In the genomic region with DNA sequence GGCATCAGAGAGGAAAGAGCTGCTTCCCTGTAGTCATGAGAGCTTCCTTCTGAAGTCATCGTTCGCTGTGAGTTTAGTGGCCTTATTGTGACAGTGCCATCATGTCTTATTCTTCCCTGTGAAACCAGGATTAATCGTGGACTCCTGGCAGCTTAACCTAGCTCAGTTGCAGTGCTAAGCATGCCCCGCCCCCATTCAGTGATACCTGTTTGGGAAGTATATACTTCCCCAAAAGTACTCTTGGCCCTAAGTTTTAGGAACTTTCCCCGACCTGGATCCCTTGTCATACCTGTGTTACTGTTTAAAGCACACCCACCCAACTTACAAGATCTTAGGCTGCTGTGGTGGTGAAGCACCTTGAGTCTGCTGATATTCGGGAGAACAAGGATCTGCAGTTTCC, we compare ENCODE assay signal across 23 cellular contexts. TPM values are rescaled to one million over a fixed set of nuclear protein-coding genes. Genes with fewer than 3 reads are reported as not detected.
A peak's percentile ranks its signal among the peaks of the same experiment; 100 is the strongest.
DNase-seq lines count a peak whose midpoint lies in the region; ATAC-seq, FAIRE-seq and TF ChIP-seq lines count a peak whose summit lies in the region.
"Had no signal": no experiment of that assay in that cellular context is flagged by ENCODE, and none has a peak within 500 bp of the region (broad histone marks: within the 10 kb centered on the region; RNA-seq: fewer than 3 reads in every experiment).

No MANE protein-coding gene starts in this region.

- intact Hi-C loops in activated CD4-positive, alpha-beta T cell treated with anti-CD3 and anti-CD28 coated beads for 36 hours (cut with DNase I, micrococcal nuclease), result loop anchor here (5.0 to 10.0 kb wide), 5 partner anchors 416 to 1986 kb away; a partner anchor contains a TSS
- intact Hi-C loops in activated T-helper 1 cell treated with anti-CD3 and anti-CD28 coated beads, Interleukin-12 subunit alpha, Interleukin-12 subunit beta, Interleukin-2, Interleukin-4 antibody, amounts not matched to agents 30 ng/mL and 10 ng/mL and 1 ng/mL, durations not matched to agents 14 hours and 24 hours and 36 hours (cut with micrococcal nuclease), result loop anchor here (5.0 kb wide), 3 partner anchors 146 to 821 kb away; a partner anchor contains a TSS

- TF ChIP-seq POLR2A in A549 (IDR thresholded peaks at IDR 0.05; ENCODE audit: low read length), result no peak

- H3K4me3 ChIP-seq in A549 (no peak overlapping the region), neutrophil (ENCODE audit: low read depth in 1 of 2, low read length in 1 of 2) (peak overlapping the region in 1 of 2 experiments; percentile 3), hepatocyte (no peak overlapping the region)
- H3K4me3 ChIP-seq: GM12878 had no signal

- no peak for TF ChIP-seq RAD21 in A549 (conservative IDR thresholded peaks at IDR 0.05 in 1 of 2, IDR thresholded peaks at IDR 0.05 in 1 of 2)

- peaks cover 4% of the 10 kb centered on the region for H3K27me3 Mint-ChIP-seq in activated CD4-positive, alpha-beta T cell treated with anti-CD3 and anti-CD28 coated beads for 36 hours
- no peaks in the 10 kb centered on the region for H3K27me3 Mint-ChIP-seq in activated T-helper 1 cell treated with anti-CD3 and anti-CD28 coated beads, Interleukin-12 subunit alpha, Interleukin-12 subunit beta, Interleukin-2, Interleukin-4 antibody, amounts not matched to agents 30 ng/mL and 10 ng/mL and 1 ng/mL, durations not matched to agents 14 hours and 24 hours and 36 hours (ENCODE audit: insufficient read depth)
- H3K27me3 Mint-ChIP-seq in natural killer cell treated with Interleukin-12 subunit alpha and Interleukin-12 subunit beta and Interleukin-15 and Interleukin-18, amount 100 ng/mL, for 72 hours, result peaks cover 5 to 19% of the 10 kb centered on the region in 2 donors

- H3K36me3 Mint-ChIP-seq in activated CD4-positive, alpha-beta T cell treated with anti-CD3 and anti-CD28 coated beads for 36 hours (ENCODE audit: low read depth), result no peaks in the 10 kb centered on the region
- no peaks in the 10 kb centered on the region for H3K36me3 Mint-ChIP-seq in activated T-helper 1 cell treated with anti-CD3 and anti-CD28 coated beads, Interleukin-12 subunit alpha, Interleukin-12 subunit beta, Interleukin-2, Interleukin-4 antibody, amounts not matched to agents 30 ng/mL and 10 ng/mL and 1 ng/mL, durations not matched to agents 14 hours and 24 hours and 36 hours (ENCODE audit: low read depth)
- H3K36me3 Mint-ChIP-seq in natural killer cell treated with Interleukin-12 subunit alpha and Interleukin-12 subunit beta and Interleukin-15 and Interleukin-18, amount 100 ng/mL, for 72 hours, result no peaks in the 10 kb centered on the region

- H4K20me1 ChIP-seq in hepatocyte (ENCODE audit: insufficient read depth, poor library complexity, severe bottlenecking), result no peaks in the 10 kb centered on the region

- POLR2A ChIA-PET in activated CD4-positive, alpha-beta T cell treated with anti-CD3 and anti-CD28 coated beads for 36 hours (lab: Charles Lee), result interaction anchor here (0.6 kb wide), 2 partner anchors 110 to 787 kb away, joined by 3 read pairs; no protein-coding TSS in a partner anchor
- POLR2A ChIA-PET in A549 (lab: Yijun Ruan, JAX), result interaction anchor here (1.1 kb wide), 1 partner anchor 98 kb away, joined by 3 read pairs; a partner anchor contains a TSS

- no peak overlapping the region for H3K4me2 ChIP-seq in A549
- H3K4me2 ChIP-seq in hepatocyte, result no peak overlapping the region

- in situ Hi-C loops in ACHN (cut with HindIII; ENCODE audit: low pct_ligation_motif_present, low pct_unique_long_range_greater_than_20kb, low sequenced_read_pairs), result no loop called here

- DNase-seq in activated CD4-positive, alpha-beta T cell treated with anti-CD3 and anti-CD28 coated beads for 36 hours, result no peak
- no peak for DNase-seq in activated CD4-positive, alpha-beta T cell treated with anti-CD3 and anti-CD28 coated beads, Interleukin-2, amount 50 U/mL, for 48 hours
- DNase-seq in A549 (ENCODE audit: low read depth in 1 of 2, low spot score in 1 of 2) (no peak), hepatocyte (ENCODE audit: low spot score) (no peak), ACHN (no peak)
- no peak for DNase-seq in activated T-helper 1 cell treated with anti-CD3 and anti-CD28 coated beads, Interleukin-12 subunit alpha, Interleukin-12 subunit beta, Interleukin-2, Interleukin-4 antibody, amounts not matched to agents 30 ng/mL and 10 ng/mL and 1 ng/mL, durations not matched to agents 14 hours and 24 hours and 36 hours (ENCODE audit: low spot score)
- no peak for DNase-seq in natural killer cell treated with Interleukin-12 subunit alpha and Interleukin-12 subunit beta and Interleukin-15 and Interleukin-18, amount 100 ng/mL, for 72 hours (ENCODE audit: low spot score)
- DNase-seq: 8988T, DMS79 treated with DMSO at 0.1 percent for 48 hours, H7, Karpas-422, NCI-H1694, NCI-H2081, NCI-H2171, NCI-H345, NCI-H524, NCI-H82, OCI-M1, Right ventricle myocardium superior had no signal

- 93% methylated on average over 6 of the region's 6 CpGs for WGBS in A549 (ENCODE audit: missing lambda C conversion rate)
- 96% methylated on average over 6 of the region's 6 CpGs for WGBS in hepatocyte (ENCODE audit: low lambda C conversion rate, missing lambda C conversion rate)

- TF ChIP-seq EP300 in A549 (IDR thresholded peaks at IDR 0.05), result no peak

- no peak for ATAC-seq in activated CD4-positive, alpha-beta T cell treated with anti-CD3 and anti-CD28 coated beads for 36 hours
- no peak for ATAC-seq in A549
- ATAC-seq in natural killer cell treated with Interleukin-12 subunit alpha and Interleukin-12 subunit beta and Interleukin-15 and Interleukin-18, amount 100 ng/mL, for 72 hours, result no peak
- ATAC-seq: GM12878 had no signal

- H3K9me3 ChIP-seq in A549, result no peaks in the 10 kb centered on the region
- no peaks in the 10 kb centered on the region for H3K9me3 ChIP-seq in neutrophil
- no peaks in the 10 kb centered on the region for H3K9me3 ChIP-seq in hepatocyte (ENCODE audit: low read depth)

- H3K4me1 Mint-ChIP-seq in activated CD4-positive, alpha-beta T cell treated with anti-CD3 and anti-CD28 coated beads for 36 hours, result peaks cover 65% of the 10 kb centered on the region
- peaks cover 87% of the 10 kb centered on the region for H3K4me1 Mint-ChIP-seq in activated T-helper 1 cell treated with anti-CD3 and anti-CD28 coated beads, Interleukin-12 subunit alpha, Interleukin-12 subunit beta, Interleukin-2, Interleukin-4 antibody, amounts not matched to agents 30 ng/mL and 10 ng/mL and 1 ng/mL, durations not matched to agents 14 hours and 24 hours and 36 hours (ENCODE audit: low read depth)
- H3K4me1 Mint-ChIP-seq in natural killer cell treated with Interleukin-12 subunit alpha and Interleukin-12 subunit beta and Interleukin-15 and Interleukin-18, amount 100 ng/mL, for 72 hours (ENCODE audit: low read depth in 2 of 2), result peaks cover 14 to 43% of the 10 kb centered on the region in 2 donors

- no peaks in the 10 kb centered on the region for H3K36me3 ChIP-seq in neutrophil
- H3K36me3 ChIP-seq in hepatocyte (replicated peaks; ENCODE audit: insufficient read depth, low read depth), result no peaks in the 10 kb centered on the region

- TF ChIP-seq CTCF in A549 (IDR thresholded peaks at IDR 0.05), result no peak
- no peak for TF ChIP-seq CTCF in neutrophil (IDR thresholded peaks at IDR 0.05)
- TF ChIP-seq CTCF in hepatocyte (IDR thresholded peaks at IDR 0.05; ENCODE audit: poor library complexity), result no peak

- no peaks in the 10 kb centered on the region for H3K79me2 ChIP-seq in hepatocyte

- H3K27ac Mint-ChIP-seq in activated CD4-positive, alpha-beta T cell treated with anti-CD3 and anti-CD28 coated beads for 36 hours, result peak overlapping the region; percentile 2
- H3K27ac Mint-ChIP-seq in activated T-helper 1 cell treated with anti-CD3 and anti-CD28 coated beads, Interleukin-12 subunit alpha, Interleukin-12 subunit beta, Interleukin-2, Interleukin-4 antibody, amounts not matched to agents 30 ng/mL and 10 ng/mL and 1 ng/mL, durations not matched to agents 14 hours and 24 hours and 36 hours, result peak overlapping the region; percentile 2
- H3K27ac Mint-ChIP-seq in natural killer cell treated with Interleukin-12 subunit alpha and Interleukin-12 subunit beta and Interleukin-15 and Interleukin-18, amount 100 ng/mL, for 72 hours, result no peak overlapping the region

- no peaks in the 10 kb centered on the region for H3K9me3 Mint-ChIP-seq in activated CD4-positive, alpha-beta T cell treated with anti-CD3 and anti-CD28 coated beads for 36 hours (ENCODE audit: low read depth)
- H3K9me3 Mint-ChIP-seq in activated T-helper 1 cell treated with anti-CD3 and anti-CD28 coated beads, Interleukin-12 subunit alpha, Interleukin-12 subunit beta, Interleukin-2, Interleukin-4 antibody, amounts not matched to agents 30 ng/mL and 10 ng/mL and 1 ng/mL, durations not matched to agents 14 hours and 24 hours and 36 hours, result no peaks in the 10 kb centered on the region
- H3K9me3 Mint-ChIP-seq in natural killer cell treated with Interleukin-12 subunit alpha and Interleukin-12 subunit beta and Interleukin-15 and Interleukin-18, amount 100 ng/mL, for 72 hours, result no peaks in the 10 kb centered on the region

- H3K9me2 ChIP-seq in hepatocyte (replicated peaks; ENCODE audit: insufficient read depth), result no peaks in the 10 kb centered on the region

- CTCF ChIA-PET in activated CD4-positive, alpha-beta T cell treated with anti-CD3 and anti-CD28 coated beads for 36 hours (lab: Charles Lee), result interaction anchor here (0.9 to 1.1 kb wide), 2 partner anchors 15 to 36 kb away, joined by 3 to 6 read pairs; no protein-coding TSS in a partner anchor
- CTCF ChIA-PET in A549 (lab: Yijun Ruan, JAX), result interaction anchor here (15.2 to 32.2 kb wide), 2 partner anchors 13 to 44 kb away, joined by 239 to 976 read pairs; a partner anchor contains a TSS

- no peak overlapping the region for H2AFZ ChIP-seq in hepatocyte

- H3K27ac ChIP-seq in A549 (peak overlapping the region; percentile 90 to 94; a peak in 4 of 6 replicates), neutrophil (peak overlapping the region; percentile 66), hepatocyte (no peak overlapping the region)
- H3K27ac ChIP-seq: C4-2B had no signal

- H3K4me3 Mint-ChIP-seq in activated CD4-positive, alpha-beta T cell treated with anti-CD3 and anti-CD28 coated beads for 36 hours, result no peak overlapping the region
- H3K4me3 Mint-ChIP-seq in activated T-helper 1 cell treated with anti-CD3 and anti-CD28 coated beads, Interleukin-12 subunit alpha, Interleukin-12 subunit beta, Interleukin-2, Interleukin-4 antibody, amounts not matched to agents 30 ng/mL and 10 ng/mL and 1 ng/mL, durations not matched to agents 14 hours and 24 hours and 36 hours, result no peak overlapping the region
- no peak overlapping the region for H3K4me3 Mint-ChIP-seq in natural killer cell treated with Interleukin-12 subunit alpha and Interleukin-12 subunit beta and Interleukin-15 and Interleukin-18, amount 100 ng/mL, for 72 hours

- FAIRE-seq in A549 (lab: Jason Lieb, UNC), result no peak
- FAIRE-seq: GM12878 had no signal

- H3K4me1 ChIP-seq in A549, result peaks cover 55% of the 10 kb centered on the region
- peaks cover 97% of the 10 kb centered on the region in 2 experiments for H3K4me1 ChIP-seq in neutrophil (ENCODE audit: control insufficient read depth in 1 of 2, insufficient read depth in 1 of 2, low read depth in 1 of 2, low read length in 1 of 2)
- H3K4me1 ChIP-seq in hepatocyte (ENCODE audit: insufficient read depth), result peaks cover 26% of the 10 kb centered on the region

- H3K27me3 ChIP-seq in neutrophil (no peaks in the 10 kb centered on the region), hepatocyte (no peaks in the 10 kb centered on the region)

RNA-seq across cellular contexts. Expression of a gene that starts 32.1 kb away (rescaled TPM):
- under 1 TPM; 0.11 to 0.34 TPM for total RNA-seq in activated CD4-positive, alpha-beta T cell treated with anti-CD3 and anti-CD28 coated beads for 36 hours
- 16.0 and 21.2 TPM in 2 replicates for polyA plus RNA-seq in A549 (2011; rRNA removed)
- polyA plus RNA-seq in A549 (2012; cell fraction: cytosol; rRNA removed), result 6.5 and 8.5 TPM in 2 replicates
- polyA plus RNA-seq in A549 (2012; cell fraction: nucleus; rRNA removed), result 4.6 and 6.0 TPM in 2 replicates
- polyA plus RNA-seq in A549 (2017; fragmentation: RNase III; extraction: RNeasy Plus Mini Kit Qiagen cat#74134 plus additional on column Dnase treatment), result 13.1 to 18.5 TPM (median 15.7 TPM) in 3 replicates
- polyA minus RNA-seq in A549 (2011; rRNA and poly(A)+ RNA removed), result 27.4 and 28.2 TPM in 2 replicates
- 0.12 TPM in 1 of 2 replicates, not detected in the other for total RNA-seq in activated T-helper 1 cell treated with anti-CD3 and anti-CD28 coated beads, Interleukin-12 subunit alpha, Interleukin-12 subunit beta, Interleukin-2, Interleukin-4 antibody, amounts not matched to agents 30 ng/mL and 10 ng/mL and 1 ng/mL, durations not matched to agents 14 hours and 24 hours and 36 hours
- 4.7 and 5.5 TPM in 2 replicates for total RNA-seq in hepatocyte
- polyA plus RNA-seq in hepatocyte, result 4.7 and 5.4 TPM in 2 replicates
- total RNA-seq in natural killer cell treated with Interleukin-12 subunit alpha and Interleukin-12 subunit beta and Interleukin-15 and Interleukin-18, amount 100 ng/mL, for 72 hours, result not detected
- total RNA-seq: GM12878, SK-MEL-5 had no signal

Comparison
In these comparisons a context has a peak if more than half of its experiments do, and no peak if none do; other contexts are left out.
1. H3K27ac Mint-ChIP-seq: peak in activated CD4-positive, alpha-beta T cell treated with anti-CD3 and anti-CD28 coated beads for 36 hours (single experiment) and activated T-helper 1 cell treated with anti-CD3 and anti-CD28 coated beads, Interleukin-12 subunit alpha, Interleukin-12 subunit beta, Interleukin-2, Interleukin-4 antibody, amounts not matched to agents 30 ng/mL and 10 ng/mL and 1 ng/mL, durations not matched to agents 14 hours and 24 hours and 36 hours (single experiment); none in natural killer cell treated with Interleukin-12 subunit alpha and Interleukin-12 subunit beta and Interleukin-15 and Interleukin-18, amount 100 ng/mL, for 72 hours (0 of 2).